8 cellular contexts compared by ENCODE assay signal in the genomic region with DNA sequence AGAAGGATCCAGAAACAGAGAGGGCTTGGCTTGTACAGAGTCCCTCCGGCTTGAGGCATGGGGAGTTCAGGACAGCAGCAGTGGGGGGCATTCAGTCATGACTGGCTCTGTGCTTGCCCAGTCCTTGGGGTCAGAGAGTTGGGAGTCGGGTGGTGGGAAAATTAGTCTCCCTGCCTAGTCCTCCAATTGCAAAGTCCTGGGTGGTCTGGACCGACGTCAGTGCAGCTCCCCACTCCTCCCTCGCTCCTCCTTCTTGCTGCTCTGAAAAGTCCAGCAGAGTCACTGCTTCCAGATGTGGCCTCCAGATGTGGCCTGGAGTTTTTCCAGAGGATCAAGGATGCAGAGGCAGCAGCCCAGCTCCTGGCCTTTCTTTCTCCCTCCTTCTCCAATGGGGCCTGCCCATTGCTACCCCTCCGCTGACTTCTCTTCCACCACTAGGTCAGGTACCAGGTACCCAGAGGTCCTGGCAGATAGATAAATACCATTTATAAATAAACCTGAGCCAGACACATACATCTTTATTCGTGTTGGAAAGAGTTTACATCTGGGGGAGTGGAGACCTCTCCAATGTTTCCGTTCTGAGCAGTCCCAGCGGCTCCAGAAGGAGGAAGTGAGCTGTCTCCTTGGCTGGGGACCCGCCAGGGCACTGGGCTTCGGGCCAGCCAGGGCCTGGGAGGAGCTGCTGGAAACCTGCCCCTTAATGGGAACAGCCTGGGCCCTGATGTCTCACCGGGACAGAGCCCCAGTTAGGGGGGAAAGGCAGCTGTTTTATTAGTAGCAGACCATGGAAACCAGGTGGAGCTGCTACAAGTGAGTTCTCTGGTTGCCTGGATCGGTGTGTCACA. TPM values are rescaled to one million over a fixed set of nuclear protein-coding genes. Genes with fewer than 3 reads are reported as not detected.
DNase-seq lines count a peak whose midpoint lies in the region; ATAC-seq and TF ChIP-seq lines count a peak whose summit lies in the region.

No MANE protein-coding gene starts in this region.

- in situ Hi-C loops in transverse colon (cut with MboI; ENCODE audit: low pct_ligation_motif_present in 1 of 4, low pct_unique_long_range_greater_than_20kb in 1 of 4, low sequenced_read_pairs in 3 of 4) = no loop called here

- peak; percentile 64 for ATAC-seq in lung (ENCODE audit: insufficient read depth, low FRiP score)

- TF ChIP-seq CTCF in coronary artery (IDR thresholded peaks at IDR 0.05) (no peak), lung (IDR thresholded peaks at IDR 0.05; ENCODE audit: control extremely low read depth, extremely low read depth) (no peak), transverse colon (IDR thresholded peaks at IDR 0.05) (no peak)

- WGBS in lung, 2 donors = 26 to 28% methylated on average over 13 of the region's 13 CpGs
- WGBS in transverse colon (ENCODE audit: low coverage in 1 of 2), 2 donors = 36 to 44% methylated on average over 3 to 12 of the region's 13 CpGs

- H3K4me3 ChIP-seq in coronary artery (no peak overlapping the region), lung (no peak overlapping the region), transverse colon (no peak overlapping the region)

- DNase-seq in EH (ENCODE audit: low read depth) (peak; percentile 93), NCI-H446 treated with DMSO at 0.1 percent for 48 hours (lab: John Stamatoyannopoulos, UW) (peak; percentile 83), coronary artery (ENCODE audit: low spot score) (peak; percentile 96), lung (ENCODE audit: low spot score) (peak; percentile 85), transverse colon (peak; percentile 87), NCI-H187 (lab: John Stamatoyannopoulos, UW) (no peak)
- no peak for DNase-seq in activated T-cell treated with anti-CD3 and anti-CD28 coated beads, Interleukin-2, amount 50 U/mL, for 48 hours
- no peak for DNase-seq in activated CD4-positive, alpha-beta T cell treated with anti-CD3 and anti-CD28 coated beads, Interleukin-2, amount 50 U/mL, for 4 hours

- TF ChIP-seq POLR2A in transverse colon (IDR thresholded peaks at IDR 0.05) = no peak

- H3K4me1 ChIP-seq in lung (ENCODE audit: control insufficient read depth in 2 of 2, insufficient read depth in 2 of 2, low read length in 2 of 2) = peaks cover 4 to 26% of the 10 kb centered on the region in 2 donors
- H3K4me1 ChIP-seq in transverse colon = peaks cover 12 to 41% (median 18%) of the 10 kb centered on the region in 4 donors

- H3K27me3 ChIP-seq in lung (ENCODE audit: control insufficient read depth, insufficient read depth) (no peaks in the 10 kb centered on the region), transverse colon (no peaks in the 10 kb centered on the region)

- intact Hi-C loops in transverse colon (cut with DNase I; ENCODE audit: low total_unique reads) = no loop called here

- TF ChIP-seq EP300 in transverse colon (IDR thresholded peaks at IDR 0.05; ENCODE audit: low read depth) = no peak

- H3K9me3 ChIP-seq in lung (ENCODE audit: control insufficient read depth in 2 of 2, insufficient read depth in 1 of 2, low read length in 1 of 2) = no peaks in the 10 kb centered on the region
- no peaks in the 10 kb centered on the region for H3K9me3 ChIP-seq in transverse colon

- peak overlapping the region; percentile 73 to 82 for H3K27ac ChIP-seq in coronary artery
- H3K27ac ChIP-seq in lung (ENCODE audit: low read depth in 1 of 2, low read length in 1 of 2) = peak overlapping the region; percentile 68 to 72
- H3K27ac ChIP-seq in transverse colon = peak overlapping the region; percentile 58 to 82 (median 71)

- H3K36me3 ChIP-seq in lung (ENCODE audit: control insufficient read depth in 2 of 2, insufficient read depth in 2 of 2, low read length in 2 of 2) (no peaks in the 10 kb centered on the region), transverse colon (no peaks in the 10 kb centered on the region)

RNA-seq across cellular contexts. Expression of gene RNF24, which starts 49.0 kb away (rescaled TPM):
- total RNA-seq in lung = 10 to 100 TPM; 15.9 to 20.9 TPM
- polyA plus RNA-seq in lung = 10 to 100 TPM in 1 of 2 donors, 1 to 10 TPM in 1; 7.4 to 17.3 TPM
- total RNA-seq in transverse colon = 1 to 10 TPM; 3.4 to 4.9 (median 3.9) TPM

Comparison
In these comparisons a context has a peak if more than half of its experiments do, and no peak if none do; other contexts are left out.
1. DNase-seq: peak in EH (single experiment), NCI-H446 treated with DMSO at 0.1 percent for 48 hours (single experiment), coronary artery (single experiment), lung (single experiment) and transverse colon (single experiment); none in activated T-cell treated with anti-CD3 and anti-CD28 coated beads, Interleukin-2, amount 50 U/mL, for 48 hours (0 of 2), NCI-H187 (0 of 2) and activated CD4-positive, alpha-beta T cell treated with anti-CD3 and anti-CD28 coated beads, Interleukin-2, amount 50 U/mL, for 4 hours (0 of 2).
2. Peak in every context shown above with its lines, with median percentiles within 50 percentile points of each other: H3K27ac ChIP-seq.